In genomic region chr16:12036985-12037425, GRCh38 we compare ENCODE assay signal across 8 cellular contexts.
DNase-seq lines count a peak whose midpoint lies in the region; ATAC-seq, FAIRE-seq and TF ChIP-seq lines count a peak whose summit lies in the region.
"Not testable (repeated sequence)": the region's sequence is repeated elsewhere in the genome, so short reads cannot be mapped to it uniquely, and the experiment has no call there.

No MANE protein-coding gene starts in this region.

- H3K4me1 ChIP-seq in CD8-positive, alpha-beta memory T cell (ENCODE audit: insufficient read depth, low read length) = not testable (repeated sequence)
- peaks cover 13 to 14% of the 10 kb centered on the region in 2 experiments for H3K4me1 ChIP-seq in HCT116 (ENCODE audit: control insufficient read depth in 1 of 2, insufficient read depth in 2 of 2, low read length in 2 of 2)
- peaks cover 12% of the 10 kb centered on the region for H3K4me1 ChIP-seq in body of pancreas
- H3K4me1 ChIP-seq in lower lobe of right lung = peaks cover 19% of the 10 kb centered on the region

- not testable (repeated sequence) for H3K4me3 Mint-ChIP-seq in CD8-positive, alpha-beta memory T cell

- H3K36me3 Mint-ChIP-seq in CD8-positive, alpha-beta memory T cell = not testable (repeated sequence)

- intact Hi-C loops in HCT116 (cut with micrococcal nuclease); body of pancreas (cut with DNase I); lower lobe of right lung (cut with DNase I): not testable (repeated sequence)

- CTCF ChIA-PET in CD8-positive, alpha-beta memory T cell (lab: Charles Lee) = not testable (repeated sequence)
- CTCF ChIA-PET in HCT116 (lab: Charles Lee) = interaction anchor here (1.4 kb wide), 1 partner anchor 31 kb away, joined by 3 read pairs; no protein-coding TSS in a partner anchor

- not testable (repeated sequence) for H3K27me3 Mint-ChIP-seq in CD8-positive, alpha-beta memory T cell

- H3K27ac ChIP-seq in CD8-positive, alpha-beta memory T cell (ENCODE audit: low read depth, low read length) = peak overlapping the region; percentile 16
- H3K27ac ChIP-seq in HCT116 (ENCODE audit: low read depth, low read length) = 0 out of 2 replicates have a peak overlapping the region, but pooled peaks have one; percentile 30
- peak overlapping the region in 1 of 4 donors; percentile 21 for H3K27ac ChIP-seq in body of pancreas
- H3K27ac ChIP-seq in lower lobe of right lung = not testable (repeated sequence)

- not testable (repeated sequence) for TF ChIP-seq CTCF in HCT116 (IDR thresholded peaks at IDR 0.05 in 2 of 3, conservative IDR thresholded peaks at IDR 0.05 in 1 of 3; ENCODE audit: borderline replicate concordance in 1 of 3, insufficient read depth in 1 of 3, low read depth in 2 of 3, low read length in 2 of 3); body of pancreas (IDR thresholded peaks at IDR 0.05); lower lobe of right lung (IDR thresholded peaks at IDR 0.05)

- H3K9me3 Mint-ChIP-seq in CD8-positive, alpha-beta memory T cell = not testable (repeated sequence)

- not testable (repeated sequence) for DNase-seq in CD8-positive, alpha-beta memory T cell
- DNase-seq in HCT116 (ENCODE audit: low read depth, low spot score) = peak; percentile 36
- peak; percentile 23 for DNase-seq in NCI-H2029 (lab: John Stamatoyannopoulos, UW)
- peak; percentile 75 for DNase-seq in RCC 7860 (ENCODE audit: low spot score)
- peak; percentile 64 to 84 (median 76) for DNase-seq in body of pancreas
- DNase-seq in fibroblast of the conjunctiva (ENCODE audit: low read depth) = peak; percentile 54
- peak; percentile 68 for DNase-seq in lower lobe of right lung
- peak; percentile 58 for DNase-seq in stromal cell of bone marrow (ENCODE audit: low read depth)

- peak overlapping the region; percentile 77 for H3K4me2 ChIP-seq in HCT116 (ENCODE audit: low read length)

- not testable (repeated sequence) for H3K9me2 ChIP-seq in HCT116 (ENCODE audit: insufficient read depth)

- H4K20me1 ChIP-seq in HCT116 (ENCODE audit: insufficient read depth) = not testable (repeated sequence)

- peak overlapping the region; percentile 39 for H3K9ac ChIP-seq in HCT116 (ENCODE audit: low read length)

- not testable (repeated sequence) for H3K27me3 ChIP-seq in CD8-positive, alpha-beta memory T cell (ENCODE audit: insufficient read depth, low read length, poor library complexity, severe bottlenecking); HCT116 (ENCODE audit: insufficient read depth, low read length); body of pancreas; lower lobe of right lung (ENCODE audit: low read depth)

- ATAC-seq in HCT116 (peak; percentile 96), body of pancreas (peak; percentile 75), lower lobe of right lung (peak; percentile 62 to 75)

- 77 to 81% methylated on average over 6 to 11 of the region's 11 CpGs for WGBS in body of pancreas, 2 donors

- TF ChIP-seq POLR2A in HCT116 (IDR thresholded peaks at IDR 0.05; ENCODE audit: borderline replicate concordance, extremely low read depth, insufficient read depth, insufficient read length); body of pancreas (IDR thresholded peaks at IDR 0.05): not testable (repeated sequence)

- not testable (repeated sequence) for H3K79me2 ChIP-seq in HCT116 (ENCODE audit: insufficient read depth, low read length)

- FAIRE-seq in RCC 7860 (lab: Jason Lieb, UNC) = peak; percentile 89

- H3K9me3 ChIP-seq in CD8-positive, alpha-beta memory T cell (ENCODE audit: low read length); HCT116 (ENCODE audit: control insufficient read depth in 1 of 2, insufficient read depth in 1 of 2, low read depth in 1 of 2, low read length in 2 of 2); body of pancreas; lower lobe of right lung: not testable (repeated sequence)

- TF ChIP-seq RAD21 in HCT116 (IDR thresholded peaks at IDR 0.05; ENCODE audit: low read depth) = not testable (repeated sequence)

- RAD21 ChIA-PET in HCT116 (lab: Charles Lee; ENCODE audit: low non-redundant PET in 1 of 2, low total read pairs in 2 of 2, uncharacterized antibody in 2 of 2, unreplicated experiment in 2 of 2) = not testable (repeated sequence)

- not testable (repeated sequence) for H3K4me3 ChIP-seq in CD8-positive, alpha-beta memory T cell (ENCODE audit: low read length); body of pancreas; lower lobe of right lung
- peak overlapping the region in 1 of 2 experiments; percentile 35; a peak in 2 of 4 replicates for H3K4me3 ChIP-seq in HCT116 (replicated peaks in 1 of 2; ENCODE audit: low read depth in 1 of 2, low read length in 2 of 2)

- H3K4me1 Mint-ChIP-seq in CD8-positive, alpha-beta memory T cell = not testable (repeated sequence)

- H2AFZ ChIP-seq in HCT116 (ENCODE audit: low read depth, low read length, poor library complexity, severe bottlenecking) = peak overlapping the region; percentile 88

- not testable (repeated sequence) for BruUV-seq in HCT116 (replicated peaks; lab: Mats Ljungman, UMichigan)

- not testable (repeated sequence) for H3K36me3 ChIP-seq in CD8-positive, alpha-beta memory T cell (ENCODE audit: insufficient read depth, low read length); HCT116 (ENCODE audit: control insufficient read depth in 1 of 2, insufficient read depth in 2 of 2, low read length in 2 of 2); body of pancreas (replicated peaks in 1 of 2; ENCODE audit: insufficient read depth in 1 of 2, low read depth in 2 of 2); lower lobe of right lung

- POLR2A ChIA-PET in CD8-positive, alpha-beta memory T cell (lab: Charles Lee) = not testable (repeated sequence)
- POLR2A ChIA-PET in HCT116 (lab: Charles Lee) = interaction anchor here (0.6 kb wide), 1 partner anchor 12 kb away, joined by 4 read pairs; no protein-coding TSS in a partner anchor

- H3K27ac Mint-ChIP-seq in CD8-positive, alpha-beta memory T cell = not testable (repeated sequence)

TF ChIP-seq in HCT116, 20 proteins besides CTCF, POLR2A, EP300 and RAD21:
- peak; percentile 60; the same call in 1 of the 2 replicates for TF ChIP-seq JUND (IDR thresholded peaks at IDR 0.05)
- peak; percentile 29; the same call in 1 of the 2 replicates for TF ChIP-seq FOSL1 (IDR thresholded peaks at IDR 0.05; ENCODE audit: low read depth)
- TF ChIP-seq SP1 (IDR thresholded peaks at IDR 0.05; ENCODE audit: low read depth) = peak; percentile 52; the same call in 1 of the 2 replicates
